18 cellular contexts compared by ENCODE assay signal in genomic region chr10:118723467-118723866, GRCh38. TPM values are rescaled to one million over a fixed set of nuclear protein-coding genes. Genes with fewer than 3 reads are reported as not detected.
DNase-seq lines count a peak whose midpoint lies in the region; ATAC-seq and TF ChIP-seq lines count a peak whose summit lies in the region.
"Had no signal": no experiment of that assay in that cellular context is flagged by ENCODE, and none has a peak within 500 bp of the region (broad histone marks: within the 10 kb centered on the region; RNA-seq: fewer than 3 reads in every experiment).

No MANE protein-coding gene starts in this region.

- H3K4me3 ChIP-seq in fibroblast of mammary gland (ENCODE audit: control insufficient read depth, low read depth, low read length) = no peak overlapping the region
- H3K4me3 ChIP-seq: transverse colon had no signal

- DNase-seq in GM03348 (ENCODE audit: low spot score) (peak; percentile 68), RKO (ENCODE audit: low spot score) (peak; percentile 21), fibroblast of mammary gland (ENCODE audit: low read depth) (peak; percentile 74), pulmonary artery endothelial cell (ENCODE audit: low read depth, low spot score) (peak; percentile 22), epidermal melanocyte (ENCODE audit: insufficient read length, low spot score) (no peak)
- no peak for DNase-seq in stimulated activated naive CD4-positive, alpha-beta T cell (lab: John Stamatoyannopoulos, UW)
- DNase-seq: activated CD4-positive, alpha-beta T cell treated with anti-CD3 and anti-CD28 coated beads, Interleukin-2, amount 10 ng/mL, durations not matched to agents 24 days and 14 days; activated CD8-positive, alpha-beta memory T cell treated with anti-CD3 and anti-CD28 coated beads, Interleukin-2, amount 10 ng/mL, durations not matched to agents 7 days and 5 days; activated naive CD8-positive, alpha-beta T cell treated with anti-CD3 and anti-CD28 coated beads, Interleukin-2, amount 10 ng/mL, durations not matched to agents 7 days and 5 days; left cardiac atrium; NCI-H187; NCI-H226; SHP77 treated with DMSO at 0.1 percent for 48 hours; stimulated activated CD4-positive, alpha-beta T cell treated with anti-CD3 and anti-CD28 coated beads, Interleukin-4, amount 100 ng/mL, for 1 hour; stimulated activated naive CD8-positive, alpha-beta T cell treated with anti-CD3 and anti-CD28 coated beads, Interleukin-15, amount 100 ng/mL, for 72 hours; T-helper 17 cell; transverse colon had no signal

- no peak for TF ChIP-seq CTCF in fibroblast of mammary gland (conservative IDR thresholded peaks at IDR 0.05; ENCODE audit: control insufficient read depth, insufficient read depth, low read depth, low read length)

- ATAC-seq in GM18517 (IDR thresholded peaks at IDR 0.05; ENCODE audit: unreplicated experiment) = no peak
- ATAC-seq: activated CD8-positive, alpha-beta memory T cell treated with anti-CD3 and anti-CD28 coated beads, Interleukin-2, amount 10 ng/mL, durations not matched to agents 7 days and 5 days; stimulated activated naive CD8-positive, alpha-beta T cell treated with anti-CD3 and anti-CD28 coated beads, Interleukin-15, amount 100 ng/mL, for 72 hours; T-helper 17 cell had no signal

RNA-seq across cellular contexts. Expression of gene CACUL1, which starts 31.3 kb away (rescaled TPM):
- total RNA-seq in pulmonary artery endothelial cell = 27.4 and 30.6 TPM in 2 replicates

Comparison
In these comparisons a context has a peak if more than half of its experiments do, and no peak if none do; other contexts are left out.
1. DNase-seq: peak in GM03348 (single experiment), RKO (single experiment), fibroblast of mammary gland (single experiment) and pulmonary artery endothelial cell (single experiment); none in stimulated activated naive CD4-positive, alpha-beta T cell (0 of 6) and epidermal melanocyte (single experiment).